23 cellular contexts compared by ENCODE assay signal in the genomic region with DNA sequence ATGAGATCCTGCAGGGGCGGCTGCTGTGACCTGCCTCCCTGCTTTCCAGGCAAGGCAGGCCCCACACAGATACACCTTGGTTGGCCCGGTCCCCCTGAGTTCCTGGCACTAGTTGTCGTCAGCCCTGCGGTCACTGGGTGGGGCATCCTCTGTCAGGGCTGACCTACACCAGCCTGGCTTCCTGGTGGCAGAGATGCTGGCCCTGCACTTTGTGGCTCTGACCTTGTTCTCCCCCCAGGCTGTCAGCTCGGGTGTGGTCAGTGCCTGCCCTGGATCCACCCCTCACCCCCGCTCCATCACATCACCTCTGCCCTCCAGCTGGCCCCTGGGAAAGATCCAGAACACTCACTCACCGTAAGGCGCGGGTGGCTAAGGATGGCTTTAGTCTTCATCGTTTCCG.
DNase-seq lines count a peak whose midpoint lies in the region; ATAC-seq and TF ChIP-seq lines count a peak whose summit lies in the region.
"Had no signal": no experiment of that assay in that cellular context is flagged by ENCODE, and none has a peak within 500 bp of the region (broad histone marks: within the 10 kb centered on the region; RNA-seq: fewer than 3 reads in every experiment).

No MANE protein-coding gene starts in this region.

- no peak for TF ChIP-seq CTCF in right atrium auricular region (IDR thresholded peaks at IDR 0.05)
- TF ChIP-seq CTCF in chondrocyte (IDR thresholded peaks at IDR 0.05): no peak
- TF ChIP-seq CTCF in nephron progenitor cell (IDR thresholded peaks at IDR 0.05): no peak
- TF ChIP-seq CTCF in upper lobe of right lung (IDR thresholded peaks at IDR 0.05): no peak
- no peak for TF ChIP-seq CTCF in progenitor cell of endocrine pancreas (IDR thresholded peaks at IDR 0.05; ENCODE audit: unreplicated experiment)

- H3K36me3 Mint-ChIP-seq in chondrocyte (ENCODE audit: low read depth) (peaks cover 18% of the 10 kb centered on the region), nephron progenitor cell (ENCODE audit: low read depth) (peaks cover 30% of the 10 kb centered on the region), progenitor cell of endocrine pancreas (ENCODE audit: insufficient read depth) (peaks cover 8% of the 10 kb centered on the region)
- H3K36me3 Mint-ChIP-seq in CD8-positive, alpha-beta memory T cell: peaks cover 0 to 70% (median 11%) of the 10 kb centered on the region in 3 donors
- H3K36me3 Mint-ChIP-seq: IgD-negative memory B cell had no signal

- H3K27me3 Mint-ChIP-seq in chondrocyte (ENCODE audit: low read depth) (no peaks in the 10 kb centered on the region), nephron progenitor cell (ENCODE audit: low read depth, poor library complexity) (no peaks in the 10 kb centered on the region), progenitor cell of endocrine pancreas (no peaks in the 10 kb centered on the region)
- H3K27me3 Mint-ChIP-seq in CD8-positive, alpha-beta memory T cell: no peaks in the 10 kb centered on the region
- H3K27me3 Mint-ChIP-seq: CD4-positive, alpha-beta T cell; IgD-negative memory B cell; naive thymus-derived CD8-positive, alpha-beta T cell had no signal

- H3K9me3 ChIP-seq in right atrium auricular region: no peaks in the 10 kb centered on the region
- H3K9me3 ChIP-seq in upper lobe of right lung: no peaks in the 10 kb centered on the region
- H3K9me3 ChIP-seq in CD8-positive, alpha-beta memory T cell (ENCODE audit: low read length): no peaks in the 10 kb centered on the region
- H3K9me3 ChIP-seq: psoas muscle had no signal

- H3K9me3 Mint-ChIP-seq in chondrocyte (ENCODE audit: low read depth) (no peaks in the 10 kb centered on the region), nephron progenitor cell (no peaks in the 10 kb centered on the region), progenitor cell of endocrine pancreas (ENCODE audit: low read depth) (no peaks in the 10 kb centered on the region)
- H3K9me3 Mint-ChIP-seq in CD8-positive, alpha-beta memory T cell: no peaks in the 10 kb centered on the region
- H3K9me3 Mint-ChIP-seq: CD4-positive, alpha-beta T cell; IgD-negative memory B cell; naive thymus-derived CD8-positive, alpha-beta T cell had no signal

- POLR2A ChIA-PET in CD8-positive, alpha-beta memory T cell (lab: Charles Lee): no interaction called here

- no peak overlapping the region for H3K4me3 ChIP-seq in right atrium auricular region
- H3K4me3 ChIP-seq in upper lobe of right lung: no peak overlapping the region
- no peak overlapping the region for H3K4me3 ChIP-seq in CD8-positive, alpha-beta memory T cell (ENCODE audit: low read length)
- H3K4me3 ChIP-seq: hepatocyte, psoas muscle had no signal

- no peaks in the 10 kb centered on the region for H3K27me3 ChIP-seq in right atrium auricular region
- no peaks in the 10 kb centered on the region for H3K27me3 ChIP-seq in upper lobe of right lung
- no peaks in the 10 kb centered on the region for H3K27me3 ChIP-seq in CD8-positive, alpha-beta memory T cell (ENCODE audit: insufficient read depth, low read length, poor library complexity, severe bottlenecking)
- H3K27me3 ChIP-seq: hepatocyte had no signal

- H3K36me3 ChIP-seq in right atrium auricular region (peaks cover 82% of the 10 kb centered on the region), upper lobe of right lung (peaks cover 86% of the 10 kb centered on the region)
- H3K36me3 ChIP-seq in CD8-positive, alpha-beta memory T cell (ENCODE audit: insufficient read depth, low read length): peaks cover 24% of the 10 kb centered on the region

- no peak overlapping the region for H3K27ac ChIP-seq in right atrium auricular region
- H3K27ac ChIP-seq in upper lobe of right lung: no peak overlapping the region
- H3K27ac ChIP-seq in CD8-positive, alpha-beta memory T cell (ENCODE audit: low read depth, low read length): no peak overlapping the region
- H3K27ac ChIP-seq: hepatocyte, HL-60, psoas muscle had no signal

- peak; percentile 32 for DNase-seq in right atrium auricular region (ENCODE audit: low spot score)
- no peak for DNase-seq in left cardiac atrium
- peak; percentile 65 for DNase-seq in chondrocyte (ENCODE audit: low spot score)
- DNase-seq in nephron progenitor cell: no peak
- DNase-seq in upper lobe of right lung: peak; percentile 55
- no peak for DNase-seq in NCI-H1694 treated with DMSO at 0.1 percent for 48 hours (lab: John Stamatoyannopoulos, UW)
- DNase-seq in progenitor cell of endocrine pancreas (ENCODE audit: low spot score, unreplicated experiment): no peak
- no peak for DNase-seq in CD8-positive, alpha-beta memory T cell
- DNase-seq: activated CD4-positive, alpha-beta T cell treated with anti-CD3 and anti-CD28 coated beads for 1 hour; activated gamma-delta T cell treated with Interleukin-2 at 50 U/mL for 16 hours; amniotic stem cell; dermis blood vessel endothelial cell; GDM1; mesenchymal stem cell; NCI-H1417; NCI-H524 treated with DMSO at 0.1 percent for 48 hours; T1000 had no signal

- intact Hi-C loops in left cardiac atrium (cut with DNase I) (no loop called here), upper lobe of right lung (cut with DNase I) (no loop called here)

- ATAC-seq in left cardiac atrium (no peak), upper lobe of right lung (no peak)
- ATAC-seq: naive thymus-derived CD8-positive, alpha-beta T cell had no signal

- H3K27ac Mint-ChIP-seq in chondrocyte (ENCODE audit: unreplicated experiment) (no peak overlapping the region), nephron progenitor cell (peak overlapping the region; percentile 67), progenitor cell of endocrine pancreas (no peak overlapping the region)
- no peak overlapping the region for H3K27ac Mint-ChIP-seq in CD8-positive, alpha-beta memory T cell
- H3K27ac Mint-ChIP-seq: CD4-positive, alpha-beta T cell; IgD-negative memory B cell; naive thymus-derived CD8-positive, alpha-beta T cell had no signal

- H3K4me1 ChIP-seq in right atrium auricular region (no peaks in the 10 kb centered on the region), upper lobe of right lung (no peaks in the 10 kb centered on the region)
- H3K4me1 ChIP-seq in CD8-positive, alpha-beta memory T cell (ENCODE audit: insufficient read depth, low read length): no peaks in the 10 kb centered on the region
- H3K4me1 ChIP-seq: psoas muscle had no signal

- H3K4me1 Mint-ChIP-seq in chondrocyte (ENCODE audit: low read depth): no peaks in the 10 kb centered on the region
- no peaks in the 10 kb centered on the region for H3K4me1 Mint-ChIP-seq in nephron progenitor cell
- no peaks in the 10 kb centered on the region for H3K4me1 Mint-ChIP-seq in progenitor cell of endocrine pancreas (ENCODE audit: low read depth)
- H3K4me1 Mint-ChIP-seq in CD8-positive, alpha-beta memory T cell: no peaks in the 10 kb centered on the region
- H3K4me1 Mint-ChIP-seq: IgD-negative memory B cell had no signal

- CTCF ChIA-PET in CD8-positive, alpha-beta memory T cell (lab: Charles Lee): no interaction called here

- H3K4me3 Mint-ChIP-seq in chondrocyte (ENCODE audit: unreplicated experiment): no peak overlapping the region
- no peak overlapping the region for H3K4me3 Mint-ChIP-seq in nephron progenitor cell
- H3K4me3 Mint-ChIP-seq in progenitor cell of endocrine pancreas (ENCODE audit: low read depth): no peak overlapping the region
- no peak overlapping the region for H3K4me3 Mint-ChIP-seq in CD8-positive, alpha-beta memory T cell
- H3K4me3 Mint-ChIP-seq: CD4-positive, alpha-beta T cell; IgD-negative memory B cell; naive thymus-derived CD8-positive, alpha-beta T cell had no signal

Comparison
In these comparisons a context has a peak if more than half of its experiments do, and no peak if none do; other contexts are left out.
1. DNase-seq: peak in right atrium auricular region (single experiment), chondrocyte (single experiment) and upper lobe of right lung (single experiment); none in left cardiac atrium (single experiment), nephron progenitor cell (single experiment), NCI-H1694 treated with DMSO at 0.1 percent for 48 hours (single experiment), progenitor cell of endocrine pancreas (single experiment) and CD8-positive, alpha-beta memory T cell (0 of 5).